ENCODE assay signal across 17 cellular contexts in genomic region chr6:106639812-106640211, GRCh38.
"Had no signal": no experiment of that assay in that cellular context is flagged by ENCODE, and none has a peak within 500 bp of the region (broad histone marks: within the 10 kb centered on the region; RNA-seq: fewer than 3 reads in every experiment).

No MANE protein-coding gene starts in this region.

- H3K9me3 ChIP-seq: gastroesophageal sphincter, left ventricle myocardium inferior, stomach had no signal

- H3K27me3 ChIP-seq: gastroesophageal sphincter, stomach had no signal

- FAIRE-seq: kidney had no signal

- H3K4me1 ChIP-seq: gastroesophageal sphincter had no signal

- H3K27me3 Mint-ChIP-seq: activated CD4-positive, alpha-beta memory T cell treated with anti-CD3 and anti-CD28 coated beads, Interleukin-2, amount 10 ng/mL, durations not matched to agents 7 days and 5 days; activated CD4-positive, alpha-beta T cell treated with anti-CD3 and anti-CD28 coated beads for 36 hours; activated naive CD4-positive, alpha-beta T cell treated with anti-CD3 and anti-CD28 coated beads, Interleukin-2, amount 10 ng/mL, durations not matched to agents 7 days and 5 days; effector memory CD8-positive, alpha-beta T cell had no signal

- H3K27ac Mint-ChIP-seq: activated CD4-positive, alpha-beta memory T cell treated with anti-CD3 and anti-CD28 coated beads, Interleukin-2, amount 10 ng/mL, durations not matched to agents 7 days and 5 days; activated CD4-positive, alpha-beta T cell treated with anti-CD3 and anti-CD28 coated beads for 36 hours; activated naive CD4-positive, alpha-beta T cell treated with anti-CD3 and anti-CD28 coated beads, Interleukin-2, amount 10 ng/mL, durations not matched to agents 7 days and 5 days; effector memory CD8-positive, alpha-beta T cell; nephron progenitor cell had no signal

- H3K9me3 Mint-ChIP-seq: activated CD4-positive, alpha-beta memory T cell treated with anti-CD3 and anti-CD28 coated beads, Interleukin-2, amount 10 ng/mL, durations not matched to agents 7 days and 5 days; activated naive CD4-positive, alpha-beta T cell treated with anti-CD3 and anti-CD28 coated beads, Interleukin-2, amount 10 ng/mL, durations not matched to agents 7 days and 5 days; effector memory CD8-positive, alpha-beta T cell; nephron progenitor cell had no signal

- DNase-seq: activated CD4-positive, alpha-beta memory T cell treated with anti-CD3 and anti-CD28 coated beads, Interleukin-2, amount 10 ng/mL, durations not matched to agents 7 days and 5 days; activated CD4-positive, alpha-beta T cell treated with anti-CD3 and anti-CD28 coated beads for 36 hours; activated CD8-positive, alpha-beta memory T cell treated with anti-CD3 and anti-CD28 coated beads, Interleukin-2, amount 50 U/mL, for 48 hours; activated naive CD4-positive, alpha-beta T cell treated with anti-CD3 and anti-CD28 coated beads, Interleukin-2, amount 10 ng/mL, durations not matched to agents 7 days and 5 days; caudate nucleus; cortex of kidney; effector memory CD8-positive, alpha-beta T cell; kidney; left ventricle myocardium inferior; mesendoderm; nephron progenitor cell; stimulated activated CD4-positive, alpha-beta T cell treated with anti-CD3 and anti-CD28 coated beads, Interleukin-2, amount 100 ng/mL, for 48 hours; stimulated activated CD8-positive, alpha-beta memory T cell treated with anti-CD3 and anti-CD28 coated beads, Interleukin-4, amount 100 ng/mL, for 48 hours; stomach; T-helper 9 cell had no signal

- H3K4me3 Mint-ChIP-seq: activated CD4-positive, alpha-beta memory T cell treated with anti-CD3 and anti-CD28 coated beads, Interleukin-2, amount 10 ng/mL, durations not matched to agents 7 days and 5 days; activated CD4-positive, alpha-beta T cell treated with anti-CD3 and anti-CD28 coated beads for 36 hours; activated naive CD4-positive, alpha-beta T cell treated with anti-CD3 and anti-CD28 coated beads, Interleukin-2, amount 10 ng/mL, durations not matched to agents 7 days and 5 days; effector memory CD8-positive, alpha-beta T cell; nephron progenitor cell had no signal

- H3K4me3 ChIP-seq: gastroesophageal sphincter, left ventricle myocardium inferior, stomach had no signal

- H3K27ac ChIP-seq: epithelial cell of prostate, gastroesophageal sphincter, left ventricle myocardium inferior, stomach had no signal

- ATAC-seq: activated CD4-positive, alpha-beta T cell treated with anti-CD3 and anti-CD28 coated beads for 36 hours; effector memory CD8-positive, alpha-beta T cell; gastroesophageal sphincter had no signal
